In genomic region chr5:88883059-88883565, GRCh38 we compare ENCODE assay signal across 8 cellular contexts. TPM values are rescaled to one million over a fixed set of nuclear protein-coding genes. Genes with fewer than 3 reads are reported as not detected.
DNase-seq lines count a peak whose midpoint lies in the region; ATAC-seq and TF ChIP-seq lines count a peak whose summit lies in the region.

Gene MEF2C (minus strand): TSS chr5:88883184. CDS start chr5:88823788, 59,396 bp downstream.

- H3K36me3 ChIP-seq in A673 (ENCODE audit: insufficient read depth, low read length, poor library complexity, severe bottlenecking): no peaks in the 10 kb centered on the region
- H3K36me3 ChIP-seq in cardiac muscle cell: no peaks in the 10 kb centered on the region

- peaks cover 12% of the 10 kb centered on the region for H3K4me1 ChIP-seq in A673 (ENCODE audit: insufficient read depth, low read length, poor library complexity, severe bottlenecking)
- H3K4me1 ChIP-seq in cardiac muscle cell (ENCODE audit: low read depth): peaks cover 15% of the 10 kb centered on the region

- intact Hi-C loops in A673 (cut with micrococcal nuclease; ENCODE audit: unreplicated experiment): loop anchor here (2.0 to 10.0 kb wide), 4 partner anchors 94 to 1382 kb away; no protein-coding TSS in a partner anchor

- no peak for TF ChIP-seq CTCF in A673 (conservative IDR thresholded peaks at IDR 0.05; ENCODE audit: low read depth, low read length)
- TF ChIP-seq CTCF in GM13976 (IDR thresholded peaks at IDR 0.05; ENCODE audit: borderline replicate concordance, control extremely low read depth, extremely low read depth, insufficient read depth, missing control alignments): no peak
- TF ChIP-seq CTCF in cardiac muscle cell (IDR thresholded peaks at IDR 0.05; ENCODE audit: low read depth, low read length): no peak

- CTCF ChIA-PET in A673 (lab: Charles Lee): no interaction called here

- H3K9me3 ChIP-seq in A673 (ENCODE audit: low read depth, low read length, poor library complexity, severe bottlenecking) (no peaks in the 10 kb centered on the region), cardiac muscle cell (ENCODE audit: low read depth) (no peaks in the 10 kb centered on the region)

- H3K27me3 ChIP-seq in A673 (replicated peaks; ENCODE audit: insufficient read depth, low read depth, low read length, poor library complexity) (peaks cover 10% of the 10 kb centered on the region), cardiac muscle cell (no peaks in the 10 kb centered on the region)

- BruUV-seq in A673 (replicated peaks; lab: Mats Ljungman, UMichigan): no TSS peak

- in situ Hi-C loops in GM13976 (cut with MboI; ENCODE audit: low sequenced_read_pairs, unreplicated experiment): loop anchor here (5.0 to 25.0 kb wide), 4 partner anchors 182 to 854 kb away; no protein-coding TSS in a partner anchor

- peak; percentile 39 for ATAC-seq in HG03039 (IDR thresholded peaks at IDR 0.05; ENCODE audit: unreplicated experiment)
- no peak for ATAC-seq in HG03565 (IDR thresholded peaks at IDR 0.05; ENCODE audit: unreplicated experiment)

- H3K4me3 ChIP-seq in A673 (ENCODE audit: low read depth, low read length, poor library complexity, severe bottlenecking) (peak within 1 kb of the TSS; percentile 61), cardiac muscle cell (peak within 1 kb of the TSS; percentile 75)

- POLR2A ChIA-PET in A673 (lab: Charles Lee; ENCODE audit: low non-redundant PET): interaction anchor here (0.6 kb wide), 1 partner anchor 228 kb away, joined by 5 read pairs; no protein-coding TSS in a partner anchor

- H3K27ac ChIP-seq in A673 (ENCODE audit: low read depth, low read length, poor library complexity, severe bottlenecking) (peak within 1 kb of the TSS; percentile 55), cardiac muscle cell (peak within 1 kb of the TSS; percentile 70)

- peak; percentile 77 for DNase-seq in A673 (ENCODE audit: low spot score)
- peak; percentile 67 for DNase-seq in GM13976 (ENCODE audit: low spot score)
- DNase-seq in NCI-H82 (lab: John Stamatoyannopoulos, UW): peak; percentile 72
- peak; percentile 60 for DNase-seq in amniotic epithelial cell (ENCODE audit: low read depth)
- DNase-seq in cardiac muscle cell (ENCODE audit: low read depth in 1 of 2, low spot score in 1 of 2): peak; percentile 84 to 92
- DNase-seq in occipital lobe (lab: John Stamatoyannopoulos, UW): peak; percentile 79

RNA-seq across cellular contexts. Expression of gene MEF2C, which starts in this region (rescaled TPM):
- total RNA-seq in A673 (2021) (2.0 and 3.6 TPM in 2 replicates), cardiac muscle cell (95.3 and 175 TPM in 2 replicates), occipital lobe (2,088 TPM)
- 107 and 137 TPM in 2 replicates for polyA plus RNA-seq in cardiac muscle cell

Comparison
In these comparisons a context has a peak if more than half of its experiments do, and no peak if none do; other contexts are left out.
1. RNA of gene MEF2C (total RNA-seq): 2,088 TPM in occipital lobe (single experiment) and 95.3 to 175 TPM in cardiac muscle cell; 2.0 to 3.6 TPM in A673; every median in the first group is over 10 times any median in the second.
2. RNA of gene MEF2C (total RNA-seq): 2,088 TPM in occipital lobe (single experiment); 95.3 to 175 TPM in cardiac muscle cell; every median in the first group is over 10 times any median in the second.
3. Peak in every context shown above with its lines, with median percentiles within 50 percentile points of each other: DNase-seq.